ENCODE assay signal across 21 cellular contexts in the genomic region with DNA sequence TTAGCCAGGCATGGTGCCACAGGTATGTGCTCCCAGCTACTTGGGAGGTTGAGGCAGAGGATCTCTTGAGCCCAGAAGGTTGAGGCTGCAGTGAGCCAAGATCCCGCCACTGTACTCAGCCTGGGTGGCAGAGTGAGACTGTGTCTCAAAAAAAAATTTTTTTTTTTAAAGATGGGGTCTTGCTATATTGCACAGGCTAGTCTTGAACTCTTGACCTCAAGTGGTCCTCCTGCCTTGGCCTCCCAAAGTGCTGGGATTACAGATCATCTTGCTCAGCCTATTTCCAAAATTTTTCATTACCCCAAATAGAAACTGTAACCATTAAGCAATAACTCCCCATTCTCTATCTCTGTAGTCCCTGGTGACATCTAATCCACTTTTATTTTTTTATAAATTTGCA. TPM values are rescaled to one million over a fixed set of nuclear protein-coding genes. Genes with fewer than 3 reads are reported as not detected.
A peak's percentile ranks its signal among the peaks of the same experiment; 100 is the strongest.
DNase-seq lines count a peak whose midpoint lies in the region; ATAC-seq and TF ChIP-seq lines count a peak whose summit lies in the region.
"Had no signal": no experiment of that assay in that cellular context is flagged by ENCODE, and none has a peak within 500 bp of the region (broad histone marks: within the 10 kb centered on the region; RNA-seq: fewer than 3 reads in every experiment).

No MANE protein-coding gene starts in this region.

- H3K27ac ChIP-seq in DOHH2 (ENCODE audit: low read depth, low read length) (peak overlapping the region; percentile 89), caudate nucleus (ENCODE audit: low read depth, low read length) (peak overlapping the region; percentile 48), psoas muscle (peak overlapping the region; percentile 82), heart left ventricle (peak overlapping the region in 1 of 12 donors; percentile 54)

- ATAC-seq in psoas muscle (no peak), heart left ventricle (no peak), HG03565 (IDR thresholded peaks at IDR 0.05; ENCODE audit: unreplicated experiment) (no peak)
- ATAC-seq: GM12878, HepG2 had no signal

- DNase-seq in MV-4-11 (lab: John Stamatoyannopoulos, UW) (peak; percentile 25), caudate nucleus (lab: John Stamatoyannopoulos, UW) (no peak), psoas muscle (no peak), heart left ventricle (no peak), NCI-H1694 treated with DMSO at 0.1 percent for 48 hours (lab: John Stamatoyannopoulos, UW) (no peak), DMS114 treated with DMSO at 0.1 percent for 48 hours (lab: John Stamatoyannopoulos, UW; ENCODE audit: unreplicated experiment) (no peak)
- DNase-seq: ACHN, BE2C, GDM1, GOT3, HCEC 1CT, Kasumi-1, NCI-H187, NCI-H2107, NCI-H524, Right ventricle myocardium superior, T-helper 1 cell had no signal

- 0 out of 2 replicates have a peak overlapping the region, but pooled peaks have one; percentile 51 for H3K4me3 ChIP-seq in DOHH2 (ENCODE audit: low read length)
- H3K4me3 ChIP-seq in psoas muscle = no peak overlapping the region
- H3K4me3 ChIP-seq in heart left ventricle = no peak overlapping the region
- H3K4me3 ChIP-seq: GM12878 had no signal

- H3K9me3 ChIP-seq in DOHH2 (ENCODE audit: control insufficient read depth, insufficient read depth, low read length) = no peaks in the 10 kb centered on the region
- H3K9me3 ChIP-seq in psoas muscle = peaks cover 8% of the 10 kb centered on the region
- H3K9me3 ChIP-seq in heart left ventricle = peaks cover 0 to 10% (median 0%) of the 10 kb centered on the region in 12 donors
- H3K9me3 ChIP-seq: BE2C had no signal

- intact Hi-C loops in psoas muscle (cut with DNase I) (no loop called here), heart left ventricle (cut with DNase I) (no loop called here)

- no peaks in the 10 kb centered on the region for H3K9me2 ChIP-seq in DOHH2 (replicated peaks; ENCODE audit: control insufficient read depth, low read length)

- peaks cover 28% of the 10 kb centered on the region for H3F3A ChIP-seq in DOHH2 (ENCODE audit: control insufficient read depth, insufficient read depth)

- peaks cover 6% of the 10 kb centered on the region for H3K79me2 ChIP-seq in DOHH2 (ENCODE audit: control insufficient read depth, low read length)

- TF ChIP-seq CTCF in DOHH2 (IDR thresholded peaks at IDR 0.05; ENCODE audit: low read depth, low read length, poor library complexity, severe bottlenecking) (no peak), psoas muscle (IDR thresholded peaks at IDR 0.05) (no peak), heart left ventricle (IDR thresholded peaks at IDR 0.05) (no peak)

- H4K20me1 ChIP-seq in DOHH2 (ENCODE audit: control insufficient read depth, insufficient read depth, low read depth, low read length) = no peaks in the 10 kb centered on the region

- no peak for TF ChIP-seq POLR2A in heart left ventricle (IDR thresholded peaks at IDR 0.05)

- H3K4me2 ChIP-seq in DOHH2 (ENCODE audit: low read length) = peak overlapping the region; percentile 70

- no peaks in the 10 kb centered on the region for H3K27me3 ChIP-seq in DOHH2 (ENCODE audit: control insufficient read depth, low read length)
- no peaks in the 10 kb centered on the region for H3K27me3 ChIP-seq in psoas muscle (ENCODE audit: insufficient read depth in 3 of 3, low read length in 2 of 3)
- H3K27me3 ChIP-seq in heart left ventricle = no peaks in the 10 kb centered on the region
- H3K27me3 ChIP-seq: BE2C had no signal

- H3K4me1 ChIP-seq in DOHH2 (ENCODE audit: control insufficient read depth, low read length) (peaks cover 57% of the 10 kb centered on the region), psoas muscle (peaks cover 8% of the 10 kb centered on the region), heart left ventricle (peaks cover 0 to 18% (median 5%) of the 10 kb centered on the region in 12 donors)
- H3K4me1 ChIP-seq: BE2C had no signal

- 92 to 100% (median 93%) methylated on average over 1 of the region's 1 CpG for WGBS in psoas muscle, 3 donors
- WGBS in heart left ventricle, 4 donors = 89 to 100% (median 93%) methylated on average over 1 of the region's 1 CpG

- 0 out of 2 replicates have a peak, but pooled peaks cover 2% of the 10 kb centered on the region for H3K36me3 ChIP-seq in DOHH2 (ENCODE audit: control insufficient read depth, low read length)
- no peaks in the 10 kb centered on the region for H3K36me3 ChIP-seq in psoas muscle (ENCODE audit: insufficient read depth in 1 of 2, low read depth in 1 of 2)
- H3K36me3 ChIP-seq in heart left ventricle = no peaks in the 10 kb centered on the region
- H3K36me3 ChIP-seq: BE2C had no signal

RNA-seq across cellular contexts. Expression of gene TBC1D13, which starts 4.4 kb away (rescaled TPM):
- 10 to 100 TPM; 14.4 to 17.5 (median 15.8) TPM for total RNA-seq in psoas muscle
- 10 to 100 TPM; 11.8 to 25.1 (median 15.3) TPM for polyA plus RNA-seq in psoas muscle
- total RNA-seq in heart left ventricle = 10 to 100 TPM; 12.1 to 27.3 (median 18.4) TPM
- 10 to 100 TPM in 1 of 2 donors, 1 to 10 TPM in 1; 9.6 to 20.9 TPM for polyA plus RNA-seq in heart left ventricle

RNA-seq across cellular contexts. Expression of gene ZER1, which starts 10.9 kb away (rescaled TPM):
- 10 to 100 TPM; 40.3 to 67.2 (median 65.0) TPM for total RNA-seq in psoas muscle
- polyA plus RNA-seq in psoas muscle = 10 to 100 TPM; 15.2 to 54.8 (median 30.8) TPM
- total RNA-seq in heart left ventricle = 100 to 1,000 TPM in 1 of 9 donors, 10 to 100 TPM in 8; 53.4 to 163 (median 62.3) TPM
- 10 to 100 TPM; 32.4 to 40.7 TPM for polyA plus RNA-seq in heart left ventricle

RNA-seq across cellular contexts. Expression of gene ENDOG, which starts 35.6 kb away (rescaled TPM):
- total RNA-seq in psoas muscle (100 to 1,000 TPM in 1 of 4 donors, 10 to 100 TPM in 3; 81.6 to 109 (median 90.0) TPM), heart left ventricle (10 to 100 TPM; 34.8 to 99.9 (median 57.6) TPM)
- polyA plus RNA-seq in psoas muscle (100 to 1,000 TPM in 1 of 3 donors, 10 to 100 TPM in 2; 56.0 to 116 (median 84.9) TPM), heart left ventricle (100 to 1,000 TPM in 1 of 2 donors, 10 to 100 TPM in 1; 38.4 to 105 TPM)

RNA-seq across cellular contexts. Expression of gene SPOUT1, which starts 46.9 kb away (rescaled TPM):
- total RNA-seq in psoas muscle (10 to 100 TPM; 13.3 to 33.0 (median 20.6) TPM), heart left ventricle (10 to 100 TPM in 7 of 9 donors, 1 to 10 TPM in 2; 6.1 to 24.7 (median 15.1) TPM)
- polyA plus RNA-seq in psoas muscle (10 to 100 TPM in 2 of 3 donors, 1 to 10 TPM in 1; 9.5 to 18.3 (median 13.3) TPM), heart left ventricle (10 to 100 TPM; 14.2 to 20.2 TPM)

RNA-seq across cellular contexts. Expression of gene ZDHHC12, which starts 58.7 kb away (rescaled TPM):
- total RNA-seq in psoas muscle (1 to 10 TPM; 4.5 to 7.2 (median 5.0) TPM), heart left ventricle (10 to 100 TPM in 5 of 9 donors, 1 to 10 TPM in 4; 5.1 to 26.0 (median 10.5) TPM)
- polyA plus RNA-seq in psoas muscle (10 to 100 TPM in 2 of 3 donors, 1 to 10 TPM in 1; 9.7 to 18.5 (median 12.4) TPM), heart left ventricle (10 to 100 TPM; 10.9 to 29.8 TPM)
